In the genomic region with DNA sequence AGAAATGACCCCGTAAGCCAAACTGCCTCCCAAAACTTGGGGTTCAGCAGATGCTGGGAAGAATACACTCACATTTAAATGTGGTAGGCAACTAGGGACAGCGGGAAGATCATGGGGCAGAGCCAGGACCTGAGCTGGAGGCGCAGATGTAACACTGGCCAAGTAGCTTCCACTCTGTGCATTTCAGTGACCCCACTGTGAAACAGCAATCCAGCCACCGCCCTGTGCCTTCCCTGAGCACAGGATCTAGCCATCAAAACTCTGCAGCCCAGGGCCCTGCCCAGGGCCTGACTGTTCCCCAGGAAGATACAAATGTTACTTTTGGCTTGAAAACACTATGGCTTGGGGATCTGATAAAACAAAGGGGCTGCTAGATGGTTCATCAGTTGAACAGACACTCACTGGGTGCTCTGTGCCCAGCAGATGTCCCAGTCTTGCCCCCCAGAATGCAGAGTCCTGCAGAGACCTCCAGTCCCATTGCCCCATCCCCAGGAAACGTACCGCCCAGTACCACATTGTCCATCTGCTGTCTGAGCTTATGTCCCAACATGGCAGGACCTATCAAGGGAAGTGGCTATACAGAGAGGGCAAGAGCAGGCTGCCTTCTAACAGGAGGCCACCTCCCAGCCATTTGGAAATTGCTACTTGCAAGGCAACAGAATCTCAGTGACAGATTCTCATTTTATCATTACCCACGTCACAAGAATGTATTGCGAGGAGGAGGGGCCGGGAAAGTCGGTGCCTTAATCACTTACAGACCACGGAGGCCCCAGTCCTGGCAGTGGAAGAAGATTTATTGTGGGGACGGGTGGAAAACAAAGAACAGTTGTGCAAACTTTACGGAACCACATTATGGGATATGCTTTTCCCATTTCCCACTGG, we compare ENCODE assay signal across 17 cellular contexts.
DNase-seq lines count a peak whose midpoint lies in the region; ATAC-seq and TF ChIP-seq lines count a peak whose summit lies in the region.
"Had no signal": no experiment of that assay in that cellular context is flagged by ENCODE, and none has a peak within 500 bp of the region (broad histone marks: within the 10 kb centered on the region; RNA-seq: fewer than 3 reads in every experiment).

No MANE protein-coding gene starts in this region.

- H3K27me3 ChIP-seq in aorta (ENCODE audit: control insufficient read depth in 1 of 2, insufficient read depth in 2 of 2, low read length in 1 of 2) = no peaks in the 10 kb centered on the region
- no peaks in the 10 kb centered on the region for H3K27me3 ChIP-seq in effector memory CD4-positive, alpha-beta T cell (replicated peaks; ENCODE audit: control insufficient read depth, insufficient read depth, low read length, poor library complexity, severe bottlenecking)
- no peaks in the 10 kb centered on the region for H3K27me3 ChIP-seq in right lobe of liver
- H3K27me3 ChIP-seq: neutrophil had no signal

- TF ChIP-seq CTCF in natural killer cell (IDR thresholded peaks at IDR 0.05) = no peak
- no peak for TF ChIP-seq CTCF in right lobe of liver (IDR thresholded peaks at IDR 0.05)

- ATAC-seq in natural killer cell (no peak), aorta (ENCODE audit: low FRiP score) (no peak), HG02885 (IDR thresholded peaks at IDR 0.05; ENCODE audit: poor library complexity, unreplicated experiment) (no peak), right lobe of liver (no peak)
- no peak for ATAC-seq in natural killer cell treated with Interleukin-12 subunit alpha and Interleukin-12 subunit beta and Interleukin-15 and Interleukin-18, amount 100 ng/mL, for 72 hours

- no peaks in the 10 kb centered on the region for H3K9me3 Mint-ChIP-seq in natural killer cell
- no peaks in the 10 kb centered on the region for H3K9me3 Mint-ChIP-seq in natural killer cell treated with Interleukin-12 subunit alpha and Interleukin-12 subunit beta and Interleukin-15 and Interleukin-18, amount 100 ng/mL, for 72 hours
- H3K9me3 Mint-ChIP-seq: activated T-cell treated with anti-CD3 and anti-CD28 coated beads, Interleukin-2, amount 50 U/mL, for 24 hours; H9 had no signal

- intact Hi-C loops in natural killer cell (cut with micrococcal nuclease) (loop anchor here (2.0 kb wide), 1 partner anchor 18 kb away; no protein-coding TSS in a partner anchor), aorta (cut with DNase I) (no loop called here), right lobe of liver (cut with DNase I) (no loop called here)

- H3K4me1 Mint-ChIP-seq in natural killer cell = peaks cover 52 to 56% of the 10 kb centered on the region in 2 donors
- H3K4me1 Mint-ChIP-seq in natural killer cell treated with Interleukin-12 subunit alpha and Interleukin-12 subunit beta and Interleukin-15 and Interleukin-18, amount 100 ng/mL, for 72 hours (ENCODE audit: low read depth in 2 of 2) = peaks cover 42 to 45% of the 10 kb centered on the region in 2 donors

- whole genome bisulfite sequencing in aorta, 2 donors = 90 to 91% methylated on average over 13 of the region's 13 CpGs
- 88% methylated on average over 10 of the region's 13 CpGs for WGBS in right lobe of liver (ENCODE audit: insufficient coverage, low coverage, low lambda C conversion rate, missing lambda C conversion rate)

- H3K36me3 ChIP-seq in aorta (ENCODE audit: control insufficient read depth in 1 of 2, insufficient read depth in 2 of 2, low read length in 1 of 2) = no peaks in the 10 kb centered on the region
- no peaks in the 10 kb centered on the region for H3K36me3 ChIP-seq in effector memory CD4-positive, alpha-beta T cell (ENCODE audit: control insufficient read depth, insufficient read depth, low read length)
- H3K36me3 ChIP-seq in right lobe of liver = no peaks in the 10 kb centered on the region
- H3K36me3 ChIP-seq: neutrophil, SJCRH30 had no signal

- H3K36me3 Mint-ChIP-seq in natural killer cell = peaks cover 4% of the 10 kb centered on the region
- no peaks in the 10 kb centered on the region for H3K36me3 Mint-ChIP-seq in natural killer cell treated with Interleukin-12 subunit alpha and Interleukin-12 subunit beta and Interleukin-15 and Interleukin-18, amount 100 ng/mL, for 72 hours

- no peak for DNase-seq in natural killer cell
- no peak for DNase-seq in natural killer cell treated with Interleukin-12 subunit alpha and Interleukin-12 subunit beta and Interleukin-15 and Interleukin-18, amount 100 ng/mL, for 72 hours (ENCODE audit: low spot score)
- DNase-seq in amniotic epithelial cell (ENCODE audit: low read depth) = peak; percentile 91
- peak; percentile 42 for DNase-seq in iris pigment epithelial cell (ENCODE audit: low read depth)
- peak; percentile 18 to 46 for DNase-seq in aorta
- DNase-seq in effector memory CD4-positive, alpha-beta T cell = no peak
- no peak for DNase-seq in right lobe of liver
- DNase-seq: activated CD4-positive, alpha-beta T cell treated with anti-CD3 and anti-CD28 coated beads for 48 hours; H9; mesendoderm; NCI-H1694; SJCRH30; stimulated activated CD4-positive, alpha-beta T cell treated with anti-CD3 and anti-CD28 coated beads, Interleukin-2, amount 100 ng/mL, for 48 hours; T1000 had no signal

- H3K9me3 ChIP-seq in aorta (ENCODE audit: control insufficient read depth, low read length) = no peaks in the 10 kb centered on the region
- H3K9me3 ChIP-seq in effector memory CD4-positive, alpha-beta T cell (ENCODE audit: control insufficient read depth, low read length) = no peaks in the 10 kb centered on the region
- H3K9me3 ChIP-seq in right lobe of liver = no peaks in the 10 kb centered on the region
- H3K9me3 ChIP-seq: neutrophil, SJCRH30 had no signal

- no peak overlapping the region for H3K4me3 ChIP-seq in aorta (ENCODE audit: low read length in 2 of 2)
- no peak overlapping the region for H3K4me3 ChIP-seq in effector memory CD4-positive, alpha-beta T cell (ENCODE audit: insufficient read depth, low read depth, low read length, poor library complexity, severe bottlenecking)
- no peak overlapping the region for H3K4me3 ChIP-seq in right lobe of liver
- H3K4me3 ChIP-seq: SJCRH30 had no signal

- H3K27ac ChIP-seq in aorta (ENCODE audit: low read depth in 1 of 2, low read length in 2 of 2) (no peak overlapping the region), right lobe of liver (no peak overlapping the region)
- no peak overlapping the region for H3K27ac ChIP-seq in effector memory CD4-positive, alpha-beta T cell (ENCODE audit: insufficient read depth, low read length, poor library complexity, severe bottlenecking)
- H3K27ac ChIP-seq: neutrophil, SJCRH30 had no signal

- H3K27me3 Mint-ChIP-seq in natural killer cell (ENCODE audit: low read depth in 2 of 2) = peaks cover 46 to 51% of the 10 kb centered on the region in 2 donors
- peaks cover 34 to 37% of the 10 kb centered on the region in 2 donors for H3K27me3 Mint-ChIP-seq in natural killer cell treated with Interleukin-12 subunit alpha and Interleukin-12 subunit beta and Interleukin-15 and Interleukin-18, amount 100 ng/mL, for 72 hours
- H3K27me3 Mint-ChIP-seq: activated T-cell treated with anti-CD3 and anti-CD28 coated beads, Interleukin-2, amount 50 U/mL, for 24 hours had no signal

- no peaks in the 10 kb centered on the region for H3K4me1 ChIP-seq in aorta (ENCODE audit: control insufficient read depth in 1 of 2, insufficient read depth in 2 of 2, low read length in 2 of 2)
- peaks cover 3% of the 10 kb centered on the region for H3K4me1 ChIP-seq in effector memory CD4-positive, alpha-beta T cell (ENCODE audit: control insufficient read depth, insufficient read depth, low read length, poor library complexity, severe bottlenecking)
- no peaks in the 10 kb centered on the region for H3K4me1 ChIP-seq in right lobe of liver
- H3K4me1 ChIP-seq: SJCRH30 had no signal

- TF ChIP-seq POLR2A in right lobe of liver (IDR thresholded peaks at IDR 0.05) = no peak

- peak overlapping the region; percentile 26 for H3K4me3 Mint-ChIP-seq in natural killer cell
- no peak overlapping the region for H3K4me3 Mint-ChIP-seq in natural killer cell treated with Interleukin-12 subunit alpha and Interleukin-12 subunit beta and Interleukin-15 and Interleukin-18, amount 100 ng/mL, for 72 hours
- H3K4me3 Mint-ChIP-seq: activated T-cell treated with anti-CD3 and anti-CD28 coated beads, Interleukin-2, amount 50 U/mL, for 24 hours; H9 had no signal

- H3K27ac Mint-ChIP-seq in natural killer cell = peak overlapping the region; percentile 31 to 87
- H3K27ac Mint-ChIP-seq in natural killer cell treated with Interleukin-12 subunit alpha and Interleukin-12 subunit beta and Interleukin-15 and Interleukin-18, amount 100 ng/mL, for 72 hours = no peak overlapping the region
- H3K27ac Mint-ChIP-seq: activated T-cell treated with anti-CD3 and anti-CD28 coated beads, Interleukin-2, amount 50 U/mL, for 24 hours; H9 had no signal

Comparison
In these comparisons a context has a peak if more than half of its experiments do, and no peak if none do; other contexts are left out.
1. H3K27ac Mint-ChIP-seq: peak in natural killer cell (2 of 2); none in natural killer cell treated with Interleukin-12 subunit alpha and Interleukin-12 subunit beta and Interleukin-15 and Interleukin-18, amount 100 ng/mL, for 72 hours (0 of 2).
2. DNase-seq: peak in amniotic epithelial cell (single experiment), iris pigment epithelial cell (single experiment) and aorta (2 of 2); none in natural killer cell (single experiment), natural killer cell treated with Interleukin-12 subunit alpha and Interleukin-12 subunit beta and Interleukin-15 and Interleukin-18, amount 100 ng/mL, for 72 hours (single experiment), effector memory CD4-positive, alpha-beta T cell (0 of 3) and right lobe of liver (0 of 3).